ENCODE assay signal across 12 cellular contexts in the genomic region with DNA sequence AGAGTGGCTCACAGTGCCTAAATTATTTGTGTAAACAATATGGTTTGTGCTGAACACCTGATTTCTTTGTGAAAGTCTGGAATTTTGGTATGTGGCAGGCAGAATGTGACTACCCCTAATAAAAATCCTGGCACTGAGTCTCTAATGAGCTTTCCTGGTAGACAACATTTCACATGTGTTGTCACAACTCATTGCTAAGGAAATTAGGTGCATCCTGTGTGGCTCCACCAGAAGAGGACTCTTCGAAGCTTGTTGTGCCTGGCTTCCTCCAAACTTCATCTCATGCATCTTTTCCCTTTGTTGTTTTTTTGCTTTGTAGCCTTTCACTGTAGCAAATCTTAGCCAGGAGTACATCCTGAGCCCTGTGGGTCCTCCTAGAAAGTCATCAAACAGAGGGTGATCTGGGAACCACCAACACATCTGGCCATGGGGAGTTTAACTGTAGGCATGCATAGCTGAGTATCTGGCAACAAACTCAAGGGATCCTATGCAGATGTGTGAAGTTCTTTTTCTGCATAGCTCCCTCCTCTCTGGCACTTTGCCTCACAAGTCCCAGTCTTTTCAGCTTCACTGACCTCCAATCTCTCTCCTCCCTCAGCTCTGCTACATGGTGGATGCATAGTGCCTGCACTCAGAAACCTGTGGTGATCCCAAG. TPM values are rescaled to one million over a fixed set of nuclear protein-coding genes. Genes with fewer than 3 reads are reported as not detected.
DNase-seq lines count a peak whose midpoint lies in the region; ATAC-seq and TF ChIP-seq lines count a peak whose summit lies in the region.
"Had no signal": no experiment of that assay in that cellular context is flagged by ENCODE, and none has a peak within 500 bp of the region (broad histone marks: within the 10 kb centered on the region; RNA-seq: fewer than 3 reads in every experiment).

No MANE protein-coding gene starts in this region.

- peak overlapping the region; percentile 44 for H3K14ac ChIP-seq in IMR-90 (replicated peaks; ENCODE audit: low read depth, low read length)

- TF ChIP-seq RAD21 in IMR-90 (IDR thresholded peaks at IDR 0.05; ENCODE audit: low read length): no peak

- ATAC-seq in IMR-90 (ENCODE audit: low read depth) (no peak), HG02852 (IDR thresholded peaks at IDR 0.05; ENCODE audit: unreplicated experiment) (no peak)
- ATAC-seq: CD8-positive, alpha-beta T cell; left lung had no signal

- no peak for TF ChIP-seq POLR2A in IMR-90 (IDR thresholded peaks at IDR 0.05; ENCODE audit: low read depth, low read length)

- POLR2A ChIA-PET in IMR-90 (lab: Charles Lee; ENCODE audit: unreplicated experiment): no interaction called here

- peak overlapping the region; percentile 76; the same call in 1 of the 2 replicates for H3K23ac ChIP-seq in IMR-90 (ENCODE audit: low read depth, low read length)

- in situ Hi-C loops in IMR-90 (cut with MboI; ENCODE audit: low sequenced_read_pairs): no loop called here

- no peak overlapping the region; the same call in 1 of the 2 replicates for H3K4ac ChIP-seq in IMR-90 (ENCODE audit: low read depth, low read length)

- H3K9ac ChIP-seq in BLaER1 treated with 17β-estradiol and CSF1 and Interleukin-3, amounts not matched to agents 10 nM and 100 nM: no peak overlapping the region
- H3K9ac ChIP-seq in IMR-90 (ENCODE audit: low read depth, low read length): no peak overlapping the region

- H3K4me1 ChIP-seq in BLaER1 treated with 17β-estradiol and CSF1 and Interleukin-3, amounts not matched to agents 10 nM and 100 nM: peaks cover 10 to 17% (median 13%) of the 10 kb centered on the region in 10 experiments; a peak in 18 of 20 replicates
- peaks cover 16% of the 10 kb centered on the region for H3K4me1 ChIP-seq in IMR-90 (ENCODE audit: control insufficient read depth, insufficient read depth, low read length)

- peak overlapping the region; percentile 5 for H2AK9ac ChIP-seq in IMR-90 (replicated peaks; ENCODE audit: low read depth, low read length, poor library complexity)

- peak overlapping the region; percentile 75; the same call in 1 of the 2 replicates for H2AK5ac ChIP-seq in IMR-90 (ENCODE audit: low read depth, low read length)

- no peak overlapping the region for H4K5ac ChIP-seq in IMR-90 (ENCODE audit: low read depth, low read length)

- no TSS peak for BruUV-seq in IMR-90 (replicated peaks; lab: Mats Ljungman, UMichigan)

- intact Hi-C loops in IMR-90 (cut with micrococcal nuclease): loop anchor here (5.0 kb wide), 1 partner anchor 37 kb away; no protein-coding TSS in a partner anchor

- dilution Hi-C loops in IMR-90 (cut with HindIII; ENCODE audit: low sequenced_read_pairs, unreplicated experiment): no loop called here

- H3K18ac ChIP-seq in IMR-90 (ENCODE audit: low read depth, low read length): no peak overlapping the region; the same call in 1 of the 2 replicates

- H4K91ac ChIP-seq in IMR-90 (ENCODE audit: insufficient read depth, low read depth, low read length): peak overlapping the region; percentile 46; the same call in 1 of the 2 replicates

- no peaks in the 10 kb centered on the region; the same call in 1 of the 2 replicates for H3K9me1 ChIP-seq in IMR-90 (ENCODE audit: insufficient read depth, low read length)

- no peak overlapping the region for H2BK120ac ChIP-seq in IMR-90 (ENCODE audit: low read depth, low read length)

- H2BK5ac ChIP-seq in IMR-90 (ENCODE audit: low read depth, low read length, poor library complexity, severe bottlenecking): no peak overlapping the region

- no peak overlapping the region for H2AFZ ChIP-seq in IMR-90 (replicated peaks; ENCODE audit: low read length, poor library complexity)

- no peak overlapping the region for H2BK15ac ChIP-seq in IMR-90 (ENCODE audit: low read depth, low read length)

- TF ChIP-seq CTCF in IMR-90 (conservative IDR thresholded peaks at IDR 0.05; ENCODE audit: low read depth, low read length): no peak

- CTCF ChIA-PET in IMR-90 (lab: Yijun Ruan, JAX): no interaction called here

- DNase-seq in IMR-90 (peak; percentile 16), dermis microvascular lymphatic vessel endothelial cell (ENCODE audit: low read depth in 2 of 2) (peak; percentile 89 to 95), lung microvascular endothelial cell (ENCODE audit: low read depth in 2 of 2) (peak; percentile 92), COR-L47 (lab: John Stamatoyannopoulos, UW) (no peak), COLO668 (lab: John Stamatoyannopoulos, UW; ENCODE audit: unreplicated experiment) (no peak)
- DNase-seq in stimulated activated CD4-positive, alpha-beta T cell treated with anti-CD3 and anti-CD28 coated beads, Interleukin-1b, Interleukin-23, amount 100 ng/mL, for 48 hours: no peak
- DNase-seq: CD8-positive, alpha-beta T cell; left lung; NCI-H526 treated with DMSO at 0.1 percent for 48 hours; Right ventricle myocardium superior had no signal

- 60% methylated on average over 1 of the region's 1 CpG; no CpG with 5 or more reads in 1 of the 2 experiments for WGBS in IMR-90 (ENCODE audit: extremely low coverage in 2 of 2, insufficient read length in 1 of 2), 2 experiments

- no peaks in the 10 kb centered on the region for H3K27me3 ChIP-seq in BLaER1 treated with 17β-estradiol and CSF1 and Interleukin-3, amounts not matched to agents 10 nM and 100 nM
- H3K27me3 ChIP-seq in IMR-90 (ENCODE audit: control insufficient read depth, insufficient read depth, low read length): no peaks in the 10 kb centered on the region
- H3K27me3 ChIP-seq: left lung had no signal

- peak overlapping the region; percentile 51 for H2BK20ac ChIP-seq in IMR-90 (ENCODE audit: low read depth, low read length)

- no peak overlapping the region for H3K56ac ChIP-seq in IMR-90 (ENCODE audit: extremely low read depth, insufficient read depth, low read length)

- no peaks in the 10 kb centered on the region for H4K20me1 ChIP-seq in BLaER1 treated with 17β-estradiol and CSF1 and Interleukin-3, amounts not matched to agents 10 nM and 100 nM
- H4K20me1 ChIP-seq in IMR-90 (ENCODE audit: insufficient read depth, low read length): no peaks in the 10 kb centered on the region

- H3K9me3 ChIP-seq in BLaER1 treated with 17β-estradiol and CSF1 and Interleukin-3, amounts not matched to agents 10 nM and 100 nM (replicated peaks in 1 of 11): no peaks in the 10 kb centered on the region; a peak in 1 of 22 replicates
- H3K9me3 ChIP-seq in IMR-90 (ENCODE audit: control insufficient read depth, insufficient read depth, low read length): peaks cover 3% of the 10 kb centered on the region; the same call in 1 of the 2 replicates
- H3K9me3 ChIP-seq: left lung had no signal

- H3K79me1 ChIP-seq in IMR-90 (ENCODE audit: low read depth in 1 of 2, low read length in 2 of 2): peaks cover 5 to 9% of the 10 kb centered on the region in 2 experiments; a peak in 1 of 4 replicates

- no peak overlapping the region for H3K27ac ChIP-seq in BLaER1 treated with 17β-estradiol and CSF1 and Interleukin-3, amounts not matched to agents 10 nM and 100 nM
- no peak overlapping the region for H3K27ac ChIP-seq in IMR-90 (ENCODE audit: insufficient read depth, low read length)
- H3K27ac ChIP-seq: left lung had no signal

- no peak overlapping the region for H3K4me3 ChIP-seq in BLaER1 treated with 17β-estradiol and CSF1 and Interleukin-3, amounts not matched to agents 10 nM and 100 nM
- H3K4me3 ChIP-seq in IMR-90 (ENCODE audit: insufficient read depth, low read depth, low read length): no peak overlapping the region
- H3K4me3 ChIP-seq: left lung had no signal

- H4K8ac ChIP-seq in IMR-90 (ENCODE audit: low read depth in 2 of 2, low read length in 2 of 2): peak overlapping the region in 1 of 2 experiments; percentile 24; a peak in 1 of 4 replicates

- peak overlapping the region in 9 of 11 experiments; percentile 4 to 63 (median 49); a peak in 17 of 22 replicates for H3K4me2 ChIP-seq in BLaER1 treated with 17β-estradiol and CSF1 and Interleukin-3, amounts not matched to agents 10 nM and 100 nM
- H3K4me2 ChIP-seq in IMR-90 (ENCODE audit: low read depth, low read length): no peak overlapping the region

- H3K36me3 ChIP-seq in BLaER1 treated with 17β-estradiol and CSF1 and Interleukin-3, amounts not matched to agents 10 nM and 100 nM: no peaks in the 10 kb centered on the region
- no peaks in the 10 kb centered on the region for H3K36me3 ChIP-seq in IMR-90 (ENCODE audit: control insufficient read depth, insufficient read depth, low read length)
- H3K36me3 ChIP-seq: left lung had no signal

TF ChIP-seq in IMR-90, 13 proteins besides CTCF, POLR2A, EP300 and RAD21 (continues in another document):
- TF ChIP-seq, protein P1, sequence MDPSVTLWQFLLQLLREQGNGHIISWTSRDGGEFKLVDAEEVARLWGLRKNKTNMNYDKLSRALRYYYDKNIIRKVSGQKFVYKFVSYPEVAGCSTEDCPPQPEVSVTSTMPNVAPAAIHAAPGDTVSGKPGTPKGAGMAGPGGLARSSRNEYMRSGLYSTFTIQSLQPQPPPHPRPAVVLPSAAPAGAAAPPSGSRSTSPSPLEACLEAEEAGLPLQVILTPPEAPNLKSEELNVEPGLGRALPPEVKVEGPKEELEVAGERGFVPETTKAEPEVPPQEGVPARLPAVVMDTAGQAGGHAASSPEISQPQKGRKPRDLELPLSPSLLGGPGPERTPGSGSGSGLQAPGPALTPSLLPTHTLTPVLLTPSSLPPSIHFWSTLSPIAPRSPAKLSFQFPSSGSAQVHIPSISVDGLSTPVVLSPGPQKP (IDR thresholded peaks at IDR 0.05; ENCODE audit: borderline replicate concordance, low read depth, low read length): no peak
- TF ChIP-seq, protein P2, sequence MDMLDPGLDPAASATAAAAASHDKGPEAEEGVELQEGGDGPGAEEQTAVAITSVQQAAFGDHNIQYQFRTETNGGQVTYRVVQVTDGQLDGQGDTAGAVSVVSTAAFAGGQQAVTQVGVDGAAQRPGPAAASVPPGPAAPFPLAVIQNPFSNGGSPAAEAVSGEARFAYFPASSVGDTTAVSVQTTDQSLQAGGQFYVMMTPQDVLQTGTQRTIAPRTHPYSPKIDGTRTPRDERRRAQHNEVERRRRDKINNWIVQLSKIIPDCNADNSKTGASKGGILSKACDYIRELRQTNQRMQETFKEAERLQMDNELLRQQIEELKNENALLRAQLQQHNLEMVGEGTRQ (IDR thresholded peaks at IDR 0.05; ENCODE audit: low read depth, low read length): no peak
- TF ChIP-seq MAZ (IDR thresholded peaks at IDR 0.05; ENCODE audit: borderline replicate concordance, low read depth, low read length) (no peak), RFX5 (IDR thresholded peaks at IDR 0.05; ENCODE audit: low read depth, low read length) (no peak), SMC3 (IDR thresholded peaks at IDR 0.05; ENCODE audit: low read depth, low read length) (no peak), MXI1 (IDR thresholded peaks at IDR 0.05; ENCODE audit: borderline replicate concordance, low read depth, low read length) (no peak), CEBPB (IDR thresholded peaks at IDR 0.05; ENCODE audit: low read depth, low read length) (no peak), NFE2L2 (IDR thresholded peaks at IDR 0.05; ENCODE audit: low read depth, low read length) (no peak)

RNA-seq across cellular contexts. Expression of gene SERTAD2, which starts 42.1 kb away (rescaled TPM):
- 5.0 and 6.7 TPM in 2 replicates for total RNA-seq in IMR-90 (2012; rRNA removed)
- 11.0 and 12.7 TPM in 2 replicates for polyA plus RNA-seq in IMR-90 (2012; rRNA removed)
- polyA plus RNA-seq in IMR-90 (2012; cell fraction: cytosol; rRNA removed): 5.3 and 11.9 TPM in 2 replicates
- polyA plus RNA-seq in IMR-90 (2012; cell fraction: nucleus; rRNA removed; ENCODE audit: low replicate concordance): 6.0 TPM in 2 replicates
- 3.6 and 6.4 TPM in 2 replicates for total RNA-seq in dermis microvascular lymphatic vessel endothelial cell
- 3.3 and 6.2 TPM in 2 replicates for total RNA-seq in lung microvascular endothelial cell

Comparison
In these comparisons a context has a peak if more than half of its experiments do, and no peak if none do; other contexts are left out.
1. DNase-seq: peak in IMR-90 (single experiment), dermis microvascular lymphatic vessel endothelial cell (2 of 2) and lung microvascular endothelial cell (2 of 2); none in stimulated activated CD4-positive, alpha-beta T cell treated with anti-CD3 and anti-CD28 coated beads, Interleukin-1b, Interleukin-23, amount 100 ng/mL, for 48 hours (single experiment), COR-L47 (single experiment) and COLO668 (single experiment).